Comparison of ENCODE assay signal across 15 cellular contexts in genomic region chr2:99643824-99644787, GRCh38.
A peak's percentile ranks its signal among the peaks of the same experiment; 100 is the strongest.
DNase-seq lines count a peak whose midpoint lies in the region; ATAC-seq and TF ChIP-seq lines count a peak whose summit lies in the region.
"Had no signal": no experiment of that assay in that cellular context is flagged by ENCODE, and none has a peak within 500 bp of the region (broad histone marks: within the 10 kb centered on the region; RNA-seq: fewer than 3 reads in every experiment).

No MANE protein-coding gene starts in this region.

- intact Hi-C loops in adrenal gland (cut with DNase I), result no loop called here
- intact Hi-C loops in activated CD8-positive, alpha-beta T cell treated with anti-CD3 and anti-CD28 coated beads for 36 hours (cut with micrococcal nuclease), result no loop called here

- DNase-seq in AG08395 (ENCODE audit: low spot score) (peak; percentile 56), NCI-H1092 treated with DMSO at 0.1 percent for 48 hours (lab: John Stamatoyannopoulos, UW) (peak; percentile 75), adrenal gland (peak; percentile 53 to 86 (median 77)), hepatic stellate cell (ENCODE audit: low spot score) (peak; percentile 35)
- DNase-seq in activated CD4-positive, alpha-beta T cell treated with anti-CD3 and anti-CD28 coated beads, Interleukin-2, amount 50 U/mL, for 4 hours, result no peak
- DNase-seq in activated CD8-positive, alpha-beta T cell treated with anti-CD3 and anti-CD28 coated beads for 36 hours, result no peak
- DNase-seq: ACHN; activated CD4-positive, alpha-beta T cell treated with anti-CD3 and anti-CD28 coated beads, Interleukin-2, amount 50 U/mL, for 1 hour; DMS79 treated with DMSO at 0.1 percent for 48 hours; mammary epithelial cell; NCI-H748 treated with DMSO at 0.1 percent for 48 hours; SW 1271 had no signal

- WGBS in adrenal gland, 4 donors, result 34 to 40% (median 38%) methylated on average over 14 of the region's 14 CpGs

- H3K9me3 Mint-ChIP-seq in activated CD8-positive, alpha-beta T cell treated with anti-CD3 and anti-CD28 coated beads for 36 hours, result no peaks in the 10 kb centered on the region
- H3K9me3 Mint-ChIP-seq: activated naive CD4-positive, alpha-beta T cell treated with anti-CD3 and anti-CD28 coated beads, Interleukin-2, amount 50 U/mL, for 72 hours had no signal

- H3K27me3 Mint-ChIP-seq in activated CD8-positive, alpha-beta T cell treated with anti-CD3 and anti-CD28 coated beads for 36 hours, result no peaks in the 10 kb centered on the region

- peaks cover 13 to 40% of the 10 kb centered on the region in 2 donors for H3K4me1 ChIP-seq in adrenal gland (replicated peaks in 1 of 2)

- CTCF ChIA-PET in activated CD8-positive, alpha-beta T cell treated with anti-CD3 and anti-CD28 coated beads for 36 hours (lab: Charles Lee), result no interaction called here

- H3K36me3 Mint-ChIP-seq in activated CD8-positive, alpha-beta T cell treated with anti-CD3 and anti-CD28 coated beads for 36 hours (ENCODE audit: low read depth), result no peaks in the 10 kb centered on the region
- H3K36me3 Mint-ChIP-seq: activated naive CD4-positive, alpha-beta T cell treated with anti-CD3 and anti-CD28 coated beads, Interleukin-2, amount 50 U/mL, for 72 hours had no signal

- no peak overlapping the region for H3K4me3 ChIP-seq in adrenal gland

- no peaks in the 10 kb centered on the region for H3K4me1 Mint-ChIP-seq in activated CD8-positive, alpha-beta T cell treated with anti-CD3 and anti-CD28 coated beads for 36 hours (ENCODE audit: low read depth)

- H3K27ac Mint-ChIP-seq in activated CD8-positive, alpha-beta T cell treated with anti-CD3 and anti-CD28 coated beads for 36 hours, result no peak overlapping the region
- H3K27ac Mint-ChIP-seq: activated naive CD4-positive, alpha-beta T cell treated with anti-CD3 and anti-CD28 coated beads, Interleukin-2, amount 50 U/mL, for 72 hours had no signal

- H3K4me3 Mint-ChIP-seq in activated CD8-positive, alpha-beta T cell treated with anti-CD3 and anti-CD28 coated beads for 36 hours, result no peak overlapping the region

- POLR2A ChIA-PET in activated CD8-positive, alpha-beta T cell treated with anti-CD3 and anti-CD28 coated beads for 36 hours (lab: Charles Lee), result no interaction called here

- H3K36me3 ChIP-seq in adrenal gland (replicated peaks in 1 of 2), result no peaks in the 10 kb centered on the region

- H3K27ac ChIP-seq in adrenal gland, result peak overlapping the region in 2 of 5 donors; percentile 3 to 16

- ATAC-seq in HG03025 (IDR thresholded peaks at IDR 0.05; ENCODE audit: low FRiP score, unreplicated experiment) (no peak), HG02884 (IDR thresholded peaks at IDR 0.05; ENCODE audit: unreplicated experiment) (no peak)
- ATAC-seq in activated CD8-positive, alpha-beta T cell treated with anti-CD3 and anti-CD28 coated beads for 36 hours, result no peak
- ATAC-seq: activated naive CD4-positive, alpha-beta T cell treated with anti-CD3 and anti-CD28 coated beads, Interleukin-2, amount 50 U/mL, for 72 hours had no signal

- H3K27me3 ChIP-seq in adrenal gland, result no peaks in the 10 kb centered on the region

- no peak for TF ChIP-seq POLR2A in adrenal gland (IDR thresholded peaks at IDR 0.05)

- no peaks in the 10 kb centered on the region for H3K9me3 ChIP-seq in adrenal gland (replicated peaks in 1 of 3)

- TF ChIP-seq CTCF in adrenal gland (IDR thresholded peaks at IDR 0.05), result no peak
- TF ChIP-seq CTCF in activated CD8-positive, alpha-beta T cell treated with anti-CD3 and anti-CD28 coated beads for 36 hours (IDR thresholded peaks at IDR 0.05), result no peak

Comparison
In these comparisons a context has a peak if more than half of its experiments do, and no peak if none do; other contexts are left out.
1. DNase-seq: peak in AG08395 (single experiment), NCI-H1092 treated with DMSO at 0.1 percent for 48 hours (single experiment), adrenal gland (7 of 7) and hepatic stellate cell (single experiment); none in activated CD4-positive, alpha-beta T cell treated with anti-CD3 and anti-CD28 coated beads, Interleukin-2, amount 50 U/mL, for 4 hours (0 of 2) and activated CD8-positive, alpha-beta T cell treated with anti-CD3 and anti-CD28 coated beads for 36 hours (single experiment).